19 cellular contexts compared by ENCODE assay signal in genomic region chr1:170687625-170688024, GRCh38. TPM values are rescaled to one million over a fixed set of nuclear protein-coding genes. Genes with fewer than 3 reads are reported as not detected.
DNase-seq lines count a peak whose midpoint lies in the region; ATAC-seq and TF ChIP-seq lines count a peak whose summit lies in the region.
"Had no signal": no experiment of that assay in that cellular context is flagged by ENCODE, and none has a peak within 500 bp of the region (broad histone marks: within the 10 kb centered on the region; RNA-seq: fewer than 3 reads in every experiment).

No MANE protein-coding gene starts in this region.

- H3K27ac Mint-ChIP-seq in osteocyte (ENCODE audit: unreplicated experiment): peak overlapping the region; percentile 91
- no peak overlapping the region for H3K27ac Mint-ChIP-seq in activated naive CD4-positive, alpha-beta T cell treated with anti-CD3 and anti-CD28 coated beads, Interleukin-2, amount 50 U/mL, for 72 hours
- H3K27ac Mint-ChIP-seq: CD8-positive, alpha-beta memory T cell had no signal

- peaks cover 92% of the 10 kb centered on the region for H3K79me2 ChIP-seq in ACC112 (ENCODE audit: control insufficient read depth, insufficient read depth, low read length, unreplicated experiment)

- peaks cover 13% of the 10 kb centered on the region for H3K36me3 Mint-ChIP-seq in osteocyte (ENCODE audit: unreplicated experiment)
- H3K36me3 Mint-ChIP-seq in activated naive CD4-positive, alpha-beta T cell treated with anti-CD3 and anti-CD28 coated beads, Interleukin-2, amount 50 U/mL, for 72 hours: no peaks in the 10 kb centered on the region
- H3K36me3 Mint-ChIP-seq: CD8-positive, alpha-beta memory T cell had no signal

- no peak for TF ChIP-seq CTCF in osteocyte (IDR thresholded peaks at IDR 0.05)

- peak overlapping the region; percentile 63 for H3K4me3 ChIP-seq in ACC112 (ENCODE audit: low read depth, low read length)
- peak overlapping the region; percentile 34 for H3K4me3 ChIP-seq in adipocyte (ENCODE audit: low read length)
- H3K4me3 ChIP-seq: BLaER1 treated with 17β-estradiol and CSF1 and Interleukin-3, amounts not matched to agents 10 nM and 100 nM had no signal

- H3K4me3 Mint-ChIP-seq in osteocyte (ENCODE audit: unreplicated experiment): peak overlapping the region; percentile 64
- H3K4me3 Mint-ChIP-seq: CD8-positive, alpha-beta memory T cell had no signal

- H2AFZ ChIP-seq in ACC112 (ENCODE audit: low read length, unreplicated experiment): peak overlapping the region; percentile 68

- H3K27ac ChIP-seq in ACC112 (ENCODE audit: low read depth, low read length): peak overlapping the region; percentile 96
- H3K27ac ChIP-seq: BLaER1 treated with 17β-estradiol and CSF1 and Interleukin-3, amounts not matched to agents 10 nM and 100 nM; KMS-11 had no signal

- H3K27me3 ChIP-seq in ACC112 (ENCODE audit: insufficient read depth, low read length) (no peaks in the 10 kb centered on the region), adipocyte (replicated peaks; ENCODE audit: control insufficient read depth, insufficient read depth, low read length) (no peaks in the 10 kb centered on the region)
- H3K27me3 ChIP-seq: BLaER1 treated with 17β-estradiol and CSF1 and Interleukin-3, amounts not matched to agents 10 nM and 100 nM had no signal

- ATAC-seq in activated naive CD4-positive, alpha-beta T cell treated with anti-CD3 and anti-CD28 coated beads, Interleukin-2, amount 50 U/mL, for 72 hours: no peak

- H3K27me3 Mint-ChIP-seq in osteocyte (ENCODE audit: unreplicated experiment): no peaks in the 10 kb centered on the region

- H3K9me3 ChIP-seq in adipocyte (ENCODE audit: control insufficient read depth, low read length): no peaks in the 10 kb centered on the region
- H3K9me3 ChIP-seq: BLaER1 treated with 17β-estradiol and CSF1 and Interleukin-3, amounts not matched to agents 10 nM and 100 nM had no signal

- H3K4me1 ChIP-seq in ACC112 (ENCODE audit: control insufficient read depth, insufficient read depth, low read length, unreplicated experiment) (peaks cover 92% of the 10 kb centered on the region), adipocyte (ENCODE audit: control insufficient read depth, insufficient read depth, low read length) (peaks cover 90% of the 10 kb centered on the region)
- H3K4me1 ChIP-seq: BLaER1 treated with 17β-estradiol and CSF1 and Interleukin-3, amounts not matched to agents 10 nM and 100 nM had no signal

- DNase-seq in adipocyte (ENCODE audit: low read depth) (peak; percentile 56), fibroblast of peridontal ligament (ENCODE audit: extremely low read depth) (peak; percentile 50), osteocyte (ENCODE audit: extremely low spot score, unreplicated experiment) (no peak), NCI-H2196 (lab: John Stamatoyannopoulos, UW; ENCODE audit: unreplicated experiment) (no peak), glomerular visceral epithelial cell (ENCODE audit: extremely low spot score) (no peak)
- DNase-seq in NK-92 treated with Interleukin-12 subunit alpha and Interleukin-12 subunit beta, amount 100 ng/mL, for 24 hours (lab: John Stamatoyannopoulos, UW): no peak
- no peak for DNase-seq in activated naive CD4-positive, alpha-beta T cell treated with anti-CD3 and anti-CD28 coated beads, Interleukin-2, amount 50 U/mL, for 72 hours (ENCODE audit: low spot score in 2 of 2)
- DNase-seq: CD8-positive, alpha-beta memory T cell; DMS79 treated with DMSO at 0.1 percent for 48 hours; GOT3; NCI-H1048; NCI-H1436 treated with DMSO at 0.1 percent for 48 hours; NCI-H2081; NCI-H524; SHP77 had no signal

- peaks cover 93% of the 10 kb centered on the region for H3K4me1 Mint-ChIP-seq in osteocyte (ENCODE audit: unreplicated experiment)

- 0 out of 2 replicates have a peak, but pooled peaks cover 4% of the 10 kb centered on the region for H3K36me3 ChIP-seq in ACC112 (ENCODE audit: insufficient read depth, low read length)
- no peaks in the 10 kb centered on the region for H3K36me3 ChIP-seq in adipocyte (ENCODE audit: control insufficient read depth, insufficient read depth, low read length, severe bottlenecking)
- H3K36me3 ChIP-seq: BLaER1 treated with 17β-estradiol and CSF1 and Interleukin-3, amounts not matched to agents 10 nM and 100 nM had no signal

- peak overlapping the region; percentile 4 for H3K9ac ChIP-seq in adipocyte (ENCODE audit: low read length)
- H3K9ac ChIP-seq: BLaER1 treated with 17β-estradiol and CSF1 and Interleukin-3, amounts not matched to agents 10 nM and 100 nM; KMS-11 had no signal

- no peaks in the 10 kb centered on the region for H3K9me3 Mint-ChIP-seq in osteocyte (ENCODE audit: unreplicated experiment)
- H3K9me3 Mint-ChIP-seq in activated naive CD4-positive, alpha-beta T cell treated with anti-CD3 and anti-CD28 coated beads, Interleukin-2, amount 50 U/mL, for 72 hours: no peaks in the 10 kb centered on the region

RNA-seq across cellular contexts. Expression of gene PRRX1, which starts 23.7 kb away (rescaled TPM):
- total RNA-seq in osteocyte: 358 and 376 TPM in 2 replicates
- total RNA-seq in activated naive CD4-positive, alpha-beta T cell treated with anti-CD3 and anti-CD28 coated beads, Interleukin-2, amount 50 U/mL, for 72 hours: not detected
- total RNA-seq: CD8-positive, alpha-beta memory T cell; MCF 10A had no signal

Comparison
In these comparisons a context has a peak if more than half of its experiments do, and no peak if none do; other contexts are left out.
1. DNase-seq: peak in adipocyte (single experiment) and fibroblast of peridontal ligament (single experiment); none in osteocyte (single experiment), NCI-H2196 (single experiment), NK-92 treated with Interleukin-12 subunit alpha and Interleukin-12 subunit beta, amount 100 ng/mL, for 24 hours (single experiment), activated naive CD4-positive, alpha-beta T cell treated with anti-CD3 and anti-CD28 coated beads, Interleukin-2, amount 50 U/mL, for 72 hours (0 of 2) and glomerular visceral epithelial cell (single experiment).
2. RNA of gene PRRX1, which starts 23.7 kb away (total RNA-seq): 358 to 376 TPM in osteocyte; not detected in activated naive CD4-positive, alpha-beta T cell treated with anti-CD3 and anti-CD28 coated beads, Interleukin-2, amount 50 U/mL, for 72 hours; every median in the first group is over 100 times any median in the second.